ENCODE assay signal across 8 cellular contexts in the genomic region with DNA sequence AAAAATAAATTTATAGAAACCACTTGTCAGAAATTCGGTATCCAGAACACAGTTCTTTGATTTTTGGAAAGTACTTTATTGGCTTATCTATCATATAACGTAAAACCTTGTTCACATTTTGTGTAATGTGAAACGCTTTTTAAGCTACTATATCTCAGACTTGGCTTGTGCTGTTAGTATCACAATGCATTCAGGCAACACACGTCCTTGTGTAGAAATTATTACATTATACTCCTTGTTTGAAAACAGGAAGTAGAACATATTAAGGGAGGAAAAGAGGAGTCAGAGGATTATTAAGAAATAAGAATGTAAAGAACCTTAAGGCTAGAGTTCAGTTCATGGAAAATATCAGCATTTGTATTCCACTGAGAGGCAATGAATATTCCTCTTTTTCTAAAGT. TPM values are rescaled to one million over a fixed set of nuclear protein-coding genes. Genes with fewer than 3 reads are reported as not detected.
DNase-seq lines count a peak whose midpoint lies in the region; ATAC-seq and TF ChIP-seq lines count a peak whose summit lies in the region.

No MANE protein-coding gene starts in this region.

- no peak overlapping the region for H4K8ac ChIP-seq in H9 (replicated peaks; ENCODE audit: insufficient read length, low read depth, low read length)

- no peak overlapping the region for H2AFZ ChIP-seq in H9 (ENCODE audit: low read length)

- in situ Hi-C loops in Panc1 (cut with HindIII; ENCODE audit: low pct_unique_long_range_greater_than_20kb, low sequenced_read_pairs), result no loop called here

- H3K9ac ChIP-seq in H9 (ENCODE audit: extremely low read depth, insufficient read length, low read length) (peak overlapping the region; percentile 46), endodermal cell (ENCODE audit: extremely low read depth, low read length, poor library complexity, severe bottlenecking) (peak overlapping the region; percentile 88)

- CTCF ChIA-PET in Panc1 (lab: Charles Lee), result no interaction called here

- no peak overlapping the region for H3K23ac ChIP-seq in H9 (ENCODE audit: insufficient read length, low read depth, low read length)

- H3K36me3 ChIP-seq in Panc1 (ENCODE audit: control insufficient read depth, insufficient read depth, low read length) (peaks cover 2% of the 10 kb centered on the region; the same call in 1 of the 2 replicates), endodermal cell (ENCODE audit: control insufficient read depth, insufficient read depth, low read length) (peaks cover 15% of the 10 kb centered on the region), prostate gland (no peaks in the 10 kb centered on the region)

- POLR2A ChIA-PET in Panc1 (lab: Charles Lee), result no interaction called here

- peak overlapping the region; percentile 99 for H3K4me3 Mint-ChIP-seq in H9
- peak overlapping the region; percentile 93 for H3K4me3 Mint-ChIP-seq in endodermal cell

- peak overlapping the region; percentile 96 for H3K4me2 ChIP-seq in H9 (ENCODE audit: insufficient read depth, insufficient read length, low read length)

- no peak overlapping the region for H2BK12ac ChIP-seq in H9 (ENCODE audit: insufficient read length, low read depth, low read length)

- H3K27me3 ChIP-seq in H9 (ENCODE audit: insufficient read depth, low read length) (no peaks in the 10 kb centered on the region), Panc1 (ENCODE audit: control insufficient read depth, insufficient read depth, low read length) (no peaks in the 10 kb centered on the region), endodermal cell (ENCODE audit: control insufficient read depth, insufficient read depth, low read length, poor library complexity, severe bottlenecking) (no peaks in the 10 kb centered on the region), prostate gland (replicated peaks; ENCODE audit: insufficient read depth) (no peaks in the 10 kb centered on the region)

- no peak overlapping the region for H4K91ac ChIP-seq in H9 (ENCODE audit: insufficient read length, low read depth, low read length)

- H2AK5ac ChIP-seq in H9 (ENCODE audit: insufficient read length, low read length), result no peak overlapping the region

- H3K18ac ChIP-seq in H9 (ENCODE audit: insufficient read length, low read depth, low read length), result no peak overlapping the region

- intact Hi-C loops in Panc1 (cut with micrococcal nuclease; ENCODE audit: unreplicated experiment) (no loop called here), prostate gland (cut with DNase I) (loop anchor here (10.0 kb wide), 1 partner anchor 1034 kb away; a partner anchor contains a TSS)

- H3K9me3 ChIP-seq in H9 (ENCODE audit: control insufficient read depth, low read depth, low read length), result no peaks in the 10 kb centered on the region
- no peaks in the 10 kb centered on the region for H3K9me3 ChIP-seq in Panc1 (ENCODE audit: control insufficient read depth, insufficient read depth, low read depth, low read length)
- H3K9me3 ChIP-seq in endodermal cell (ENCODE audit: control insufficient read depth, low read length), result no peaks in the 10 kb centered on the region
- H3K9me3 ChIP-seq in prostate gland, result no peaks in the 10 kb centered on the region

- no peak overlapping the region for H3K4ac ChIP-seq in H9 (ENCODE audit: low read depth, low read length)

- no peak overlapping the region for H2BK120ac ChIP-seq in H9 (ENCODE audit: low read depth, low read length, poor library complexity, severe bottlenecking)

- WGBS in H9 (ENCODE audit: extremely low coverage, insufficient read length, low lambda C conversion rate), result no CpG with 5 or more reads among the region's 4 CpGs
- WGBS in endodermal cell (ENCODE audit: insufficient coverage in 1 of 2, insufficient read length in 1 of 2), 2 experiments, result 69 to 100% methylated on average over 2 to 4 of the region's 4 CpGs
- 12% methylated on average over 4 of the region's 4 CpGs for WGBS in prostate gland

- peaks cover 13% of the 10 kb centered on the region; the same call in 1 of the 2 replicates for H3K79me2 ChIP-seq in H9 (ENCODE audit: insufficient read depth, low read length)

- H2BK15ac ChIP-seq in H9 (ENCODE audit: low read depth, low read length), result no peak overlapping the region

- no peak overlapping the region for H3K56ac ChIP-seq in H9 (ENCODE audit: insufficient read length, low read depth, low read length)

- no peak overlapping the region for H2BK20ac ChIP-seq in H9 (ENCODE audit: low read depth, low read length, poor library complexity, severe bottlenecking)

- TF ChIP-seq POLR2A in prostate gland (IDR thresholded peaks at IDR 0.05), result no peak

- H3K79me1 ChIP-seq in H9 (ENCODE audit: insufficient read depth, low read depth, low read length, poor library complexity, severe bottlenecking), result peaks cover 5% of the 10 kb centered on the region

- peaks cover 19 to 21% of the 10 kb centered on the region in 2 experiments for H3K4me1 Mint-ChIP-seq in H9
- H3K4me1 Mint-ChIP-seq in endodermal cell, result peaks cover 34% of the 10 kb centered on the region

- BruUV-seq in Panc1 (replicated peaks; lab: Mats Ljungman, UMichigan), result no TSS peak

- no peak overlapping the region for H3K14ac ChIP-seq in H9 (ENCODE audit: insufficient read depth, low read length)

- H3K4me3 ChIP-seq in Panc1 (ENCODE audit: low read depth in 2 of 2, low read length in 2 of 2), result peak overlapping the region; percentile 90 to 99; a peak in 3 of 4 replicates
- H3K4me3 ChIP-seq in endodermal cell (ENCODE audit: low read length), result peak overlapping the region; percentile 100
- H3K4me3 ChIP-seq in prostate gland, result peak overlapping the region; percentile 81 to 90

- no peak overlapping the region for H3K27ac Mint-ChIP-seq in H9
- H3K27ac Mint-ChIP-seq in endodermal cell, result no peak overlapping the region

- H3K9me3 Mint-ChIP-seq in H9 (no peaks in the 10 kb centered on the region), endodermal cell (no peaks in the 10 kb centered on the region)

- no peak for TF ChIP-seq CTCF in H9 (conservative IDR thresholded peaks at IDR 0.05)
- no peak for TF ChIP-seq CTCF in Panc1 (IDR thresholded peaks at IDR 0.05)
- no peak for TF ChIP-seq CTCF in endodermal cell (conservative IDR thresholded peaks at IDR 0.05)
- TF ChIP-seq CTCF in prostate gland (IDR thresholded peaks at IDR 0.05), result no peak

- H3K27me3 Mint-ChIP-seq in H9 (ENCODE audit: low read depth) (peaks cover 3% of the 10 kb centered on the region; the same call in 1 of the 2 replicates), endodermal cell (ENCODE audit: insufficient read depth) (no peaks in the 10 kb centered on the region)

- H3T11ph ChIP-seq in H9 (ENCODE audit: low read length), result no peak overlapping the region

- ATAC-seq in Panc1 (no peak), GM18909 (IDR thresholded peaks at IDR 0.05; ENCODE audit: poor library complexity, unreplicated experiment) (no peak)

- no peaks in the 10 kb centered on the region for H3K4me1 ChIP-seq in H9 (ENCODE audit: insufficient read depth, low read length)
- H3K4me1 ChIP-seq in Panc1 (ENCODE audit: control insufficient read depth, insufficient read depth, low read length), result peaks cover 23% of the 10 kb centered on the region
- no peaks in the 10 kb centered on the region for H3K4me1 ChIP-seq in endodermal cell (ENCODE audit: control insufficient read depth, insufficient read depth, low read length)
- no peaks in the 10 kb centered on the region for H3K4me1 ChIP-seq in prostate gland (replicated peaks)

- H3K27ac ChIP-seq in H9 (ENCODE audit: insufficient read length, low read depth, low read length), result no peak overlapping the region
- peak overlapping the region; percentile 97 for H3K27ac ChIP-seq in Panc1 (ENCODE audit: low read length)
- no peak overlapping the region for H3K27ac ChIP-seq in endodermal cell (ENCODE audit: low read depth, low read length)
- no peak overlapping the region for H3K27ac ChIP-seq in prostate gland

- H2BK5ac ChIP-seq in H9 (ENCODE audit: insufficient read length, low read length), result no peak overlapping the region

- no peaks in the 10 kb centered on the region for H4K20me1 ChIP-seq in H9 (ENCODE audit: control insufficient read depth, insufficient read depth, insufficient read length)

- no peak overlapping the region for H4K5ac ChIP-seq in H9 (ENCODE audit: insufficient read length, low read depth, low read length)

- DNase-seq in H9, result no peak
- DNase-seq in Panc1 (ENCODE audit: low read depth, low spot score), result no peak
- DNase-seq in endodermal cell, result no peak
- no peak for DNase-seq in prostate gland (ENCODE audit: low spot score)
- no peak for DNase-seq in DMS79 (lab: John Stamatoyannopoulos, UW)
- no peak for DNase-seq in mesenteric fat pad (ENCODE audit: low spot score)
- no peak for DNase-seq in NK-92 (lab: John Stamatoyannopoulos, UW; ENCODE audit: unreplicated experiment)

- peaks cover 10% of the 10 kb centered on the region for H3K23me2 ChIP-seq in H9 (ENCODE audit: insufficient read length, low read depth, low read length, poor library complexity, severe bottlenecking)

- H3K36me3 Mint-ChIP-seq in H9 (ENCODE audit: insufficient read depth in 1 of 3, low read depth in 3 of 3) (peaks cover 0 to 4% (median 2%) of the 10 kb centered on the region in 3 experiments; a peak in 2 of 7 replicates), endodermal cell (ENCODE audit: low read depth) (peaks cover 14% of the 10 kb centered on the region)

RNA-seq across cellular contexts. Expression of a gene that starts 1.6 kb away (rescaled TPM):
- total RNA-seq in H9 (2021) (16.6 and 18.1 TPM in 2 replicates), Panc1 (2021; ENCODE audit: unreplicated experiment) (54.2 TPM), endodermal cell (10 to 100 TPM; 39.4 to 40.5 TPM), prostate gland (10 to 100 TPM; 25.0 to 46.2 TPM), mesenteric fat pad (45.5 TPM)
- polyA plus RNA-seq in Panc1 (2012; ENCODE audit: insufficient read length), result 27.8 TPM
- polyA plus RNA-seq in endodermal cell (2013, experiment 1 of 2), result 24.0 TPM
- polyA plus RNA-seq in endodermal cell (2013, experiment 2 of 2), result 26.3 TPM
